Comparison of ENCODE assay signal across 13 cellular contexts in genomic region chr2:68811364-68811763, GRCh38. TPM values are rescaled to one million over a fixed set of nuclear protein-coding genes. Genes with fewer than 3 reads are reported as not detected.
DNase-seq lines count a peak whose midpoint lies in the region; ATAC-seq and TF ChIP-seq lines count a peak whose summit lies in the region.
"Had no signal": no experiment of that assay in that cellular context is flagged by ENCODE, and none has a peak within 500 bp of the region (broad histone marks: within the 10 kb centered on the region; RNA-seq: fewer than 3 reads in every experiment).

No MANE protein-coding gene starts in this region.

- H3K4me1 Mint-ChIP-seq in CD8-positive, alpha-beta memory T cell = peaks cover 31 to 53% (median 46%) of the 10 kb centered on the region in 3 donors

- H3K4me3 ChIP-seq in CD8-positive, alpha-beta memory T cell (ENCODE audit: low read length) = no peak overlapping the region
- H3K4me3 ChIP-seq in SJCRH30 (no peak overlapping the region), epithelial cell of esophagus (ENCODE audit: low read length) (no peak overlapping the region)

- CTCF ChIA-PET in CD8-positive, alpha-beta memory T cell (lab: Charles Lee) = interaction anchor here (1.1 to 1.2 kb wide), 2 partner anchors 35 to 60 kb away, joined by 3 read pairs; no protein-coding TSS in a partner anchor

- no peaks in the 10 kb centered on the region for H3K9me3 Mint-ChIP-seq in CD8-positive, alpha-beta memory T cell

- peaks cover 32% of the 10 kb centered on the region for H3K4me1 ChIP-seq in CD8-positive, alpha-beta memory T cell (ENCODE audit: insufficient read depth, low read length)
- H3K4me1 ChIP-seq in SJCRH30 = peaks cover 60% of the 10 kb centered on the region

- H3K4me3 Mint-ChIP-seq in CD8-positive, alpha-beta memory T cell = no peak overlapping the region

- H3K27me3 Mint-ChIP-seq in CD8-positive, alpha-beta memory T cell = no peaks in the 10 kb centered on the region

- H3K9me3 ChIP-seq in CD8-positive, alpha-beta memory T cell (ENCODE audit: low read length) = no peaks in the 10 kb centered on the region
- no peaks in the 10 kb centered on the region for H3K9me3 ChIP-seq in SJCRH30 (replicated peaks)

- peaks cover 88% of the 10 kb centered on the region for H3K36me3 ChIP-seq in CD8-positive, alpha-beta memory T cell (ENCODE audit: insufficient read depth, low read length)
- no peaks in the 10 kb centered on the region for H3K36me3 ChIP-seq in SJCRH30

- H3K27ac ChIP-seq in CD8-positive, alpha-beta memory T cell (ENCODE audit: low read depth, low read length) = no peak overlapping the region
- peak overlapping the region; percentile 84 for H3K27ac ChIP-seq in SJCRH30
- H3K27ac ChIP-seq: epithelial cell of prostate had no signal

- peak; percentile 25 for ATAC-seq in omental fat pad (ENCODE audit: low FRiP score)
- no peak for ATAC-seq in GM21381 (IDR thresholded peaks at IDR 0.05; ENCODE audit: unreplicated experiment)
- no peak for ATAC-seq in HG02870 (IDR thresholded peaks at IDR 0.05; ENCODE audit: unreplicated experiment)

- H3K36me3 Mint-ChIP-seq in CD8-positive, alpha-beta memory T cell = peaks cover 0 to 59% (median 32%) of the 10 kb centered on the region in 3 donors

- no peak for DNase-seq in CD8-positive, alpha-beta memory T cell
- DNase-seq in SJCRH30 (peak; percentile 96 to 98), epithelial cell of esophagus (ENCODE audit: low read depth) (peak; percentile 29), omental fat pad (ENCODE audit: low spot score) (no peak), NCI-H187 treated with DMSO at 0.1 percent for 48 hours (lab: John Stamatoyannopoulos, UW) (no peak), DMS 273 (lab: John Stamatoyannopoulos, UW; ENCODE audit: unreplicated experiment) (no peak)
- DNase-seq: activated CD8-positive, alpha-beta memory T cell treated with anti-CD3 and anti-CD28 coated beads, Interleukin-2, amount 50 U/mL, for 4 hours; midbrain; SHP77; stimulated activated CD4-positive, alpha-beta T cell treated with anti-CD3 and anti-CD28 coated beads, Interleukin-4, amount 100 ng/mL, for 24 hours had no signal

- TF ChIP-seq CTCF in epithelial cell of esophagus (IDR thresholded peaks at IDR 0.05; ENCODE audit: insufficient read depth, low read depth, low read length, missing control alignments) = no peak
- TF ChIP-seq CTCF in omental fat pad (IDR thresholded peaks at IDR 0.05) = no peak

- POLR2A ChIA-PET in CD8-positive, alpha-beta memory T cell (lab: Charles Lee) = no interaction called here

- H3K27ac Mint-ChIP-seq in CD8-positive, alpha-beta memory T cell = peak overlapping the region in 7 of 8 donors; percentile 15 to 87 (median 72)

- no peaks in the 10 kb centered on the region for H3K27me3 ChIP-seq in CD8-positive, alpha-beta memory T cell (ENCODE audit: insufficient read depth, low read length, poor library complexity, severe bottlenecking)
- no peaks in the 10 kb centered on the region for H3K27me3 ChIP-seq in SJCRH30

RNA-seq across cellular contexts. Expression of gene BMP10, which starts 59.8 kb away (rescaled TPM):
- not detected for total RNA-seq in CD8-positive, alpha-beta memory T cell
- polyA plus RNA-seq in CD8-positive, alpha-beta memory T cell = not detected
- total RNA-seq in SJCRH30 (2014; rRNA removed; shearing (Covaris generic)) = 0.08 TPM in 1 of 2 replicates, not detected in the other
- total RNA-seq in omental fat pad = not detected

Comparison
In these comparisons a context has a peak if more than half of its experiments do, and no peak if none do; other contexts are left out.
1. DNase-seq: peak in SJCRH30 (2 of 2) and epithelial cell of esophagus (single experiment); none in CD8-positive, alpha-beta memory T cell (0 of 5), omental fat pad (single experiment), NCI-H187 treated with DMSO at 0.1 percent for 48 hours (single experiment) and DMS 273 (single experiment).